8 cellular contexts compared by ENCODE assay signal in genomic region chr20:17505664-17506517, GRCh38. TPM values are rescaled to one million over a fixed set of nuclear protein-coding genes. Genes with fewer than 3 reads are reported as not detected.
DNase-seq lines count a peak whose midpoint lies in the region; ATAC-seq, FAIRE-seq and TF ChIP-seq lines count a peak whose summit lies in the region.

No MANE protein-coding gene starts in this region.

- CTCF ChIA-PET in naive thymus-derived CD4-positive, alpha-beta T cell (lab: Charles Lee): interaction anchor here (0.8 to 3.5 kb wide), 10 partner anchors 8 to 770 kb away, joined by 3 to 39 read pairs (median 4); no protein-coding TSS in a partner anchor

- TF ChIP-seq CTCF in cardiac fibroblast (IDR thresholded peaks at IDR 0.05; ENCODE audit: low read depth, low read length): no peak
- TF ChIP-seq CTCF in tibial nerve (IDR thresholded peaks at IDR 0.05): no peak

- peak; percentile 48 for DNase-seq in H54 (ENCODE audit: insufficient read length, low spot score)
- peak; percentile 35 to 62 for DNase-seq in cardiac fibroblast (ENCODE audit: low read depth in 2 of 2)
- peak in 2 of 9 donors; percentile 6 to 54 for DNase-seq in naive thymus-derived CD4-positive, alpha-beta T cell
- DNase-seq in tibial nerve (ENCODE audit: low spot score in 2 of 2): no peak
- no peak for DNase-seq in NCI-H748 (lab: John Stamatoyannopoulos, UW; ENCODE audit: unreplicated experiment)
- DNase-seq in SK-N-DZ (ENCODE audit: low spot score): no peak

- TF ChIP-seq POLR2A in H54 (IDR thresholded peaks at IDR 0.05; ENCODE audit: low read depth, low read length) (no peak), tibial nerve (IDR thresholded peaks at IDR 0.05) (no peak)

- peaks cover 52% of the 10 kb centered on the region for H3K4me1 Mint-ChIP-seq in T-helper 1 cell treated with Interleukin-12 subunit alpha and Interleukin-12 subunit beta and Interleukin-4 antibody, amounts not matched to agents 30 μg/mL and 1 μg/mL, for 36 hours (ENCODE audit: low read depth)
- peaks cover 10 to 60% (median 36%) of the 10 kb centered on the region in 7 donors for H3K4me1 Mint-ChIP-seq in naive thymus-derived CD4-positive, alpha-beta T cell

- peak overlapping the region; percentile 79 for H3K4me3 Mint-ChIP-seq in T-helper 1 cell treated with Interleukin-12 subunit alpha and Interleukin-12 subunit beta and Interleukin-4 antibody, amounts not matched to agents 30 μg/mL and 1 μg/mL, for 36 hours
- peak overlapping the region; percentile 82 to 95 (median 91) for H3K4me3 Mint-ChIP-seq in naive thymus-derived CD4-positive, alpha-beta T cell

- H3K36me3 Mint-ChIP-seq in T-helper 1 cell treated with Interleukin-12 subunit alpha and Interleukin-12 subunit beta and Interleukin-4 antibody, amounts not matched to agents 30 μg/mL and 1 μg/mL, for 36 hours (ENCODE audit: low read depth): peaks cover 7% of the 10 kb centered on the region
- H3K36me3 Mint-ChIP-seq in naive thymus-derived CD4-positive, alpha-beta T cell: peaks cover 0 to 7% (median 0%) of the 10 kb centered on the region in 5 donors

- H3K27ac ChIP-seq in naive thymus-derived CD4-positive, alpha-beta T cell (ENCODE audit: low read depth, low read length): no peak overlapping the region
- peak overlapping the region in 1 of 4 donors; percentile 50 for H3K27ac ChIP-seq in tibial nerve

- H3K4me3 ChIP-seq in cardiac fibroblast (replicated peaks in 1 of 2; ENCODE audit: low read depth in 2 of 2, low read length in 2 of 2) (peak overlapping the region in 1 of 2 donors; percentile 53), tibial nerve (peak overlapping the region in 3 of 4 donors; percentile 40 to 55 (median 52))
- H3K4me3 ChIP-seq in naive thymus-derived CD4-positive, alpha-beta T cell (ENCODE audit: low read length): peak overlapping the region; percentile 65

- no peaks in the 10 kb centered on the region for H3K9me3 ChIP-seq in naive thymus-derived CD4-positive, alpha-beta T cell (ENCODE audit: control insufficient read depth in 2 of 3, low read length in 3 of 3)
- no peaks in the 10 kb centered on the region for H3K9me3 ChIP-seq in tibial nerve

- H3K27me3 ChIP-seq in naive thymus-derived CD4-positive, alpha-beta T cell (ENCODE audit: control insufficient read depth in 2 of 2, insufficient read depth in 2 of 2, low read length in 2 of 2): no peaks in the 10 kb centered on the region
- H3K27me3 ChIP-seq in tibial nerve: no peaks in the 10 kb centered on the region

- H3K4me1 ChIP-seq in naive thymus-derived CD4-positive, alpha-beta T cell (ENCODE audit: control insufficient read depth in 2 of 2, insufficient read depth in 2 of 2, low read length in 2 of 2): peaks cover 6 to 27% of the 10 kb centered on the region in 2 donors
- peaks cover 0 to 13% (median 0%) of the 10 kb centered on the region in 4 donors for H3K4me1 ChIP-seq in tibial nerve

- H3K27me3 Mint-ChIP-seq in T-helper 1 cell treated with Interleukin-12 subunit alpha and Interleukin-12 subunit beta and Interleukin-4 antibody, amounts not matched to agents 30 μg/mL and 1 μg/mL, for 36 hours (ENCODE audit: low read depth): no peaks in the 10 kb centered on the region
- H3K27me3 Mint-ChIP-seq in naive thymus-derived CD4-positive, alpha-beta T cell: peaks cover 0 to 18% (median 0%) of the 10 kb centered on the region in 5 donors

- POLR2A ChIA-PET in naive thymus-derived CD4-positive, alpha-beta T cell (lab: Charles Lee): no interaction called here

- ATAC-seq in naive thymus-derived CD4-positive, alpha-beta T cell: peak; percentile 5
- no peak for ATAC-seq in GM19467 (IDR thresholded peaks at IDR 0.05; ENCODE audit: unreplicated experiment)

- intact Hi-C loops in naive thymus-derived CD4-positive, alpha-beta T cell (cut with micrococcal nuclease): loop anchor here (1.0 to 10.0 kb wide), 11 partner anchors 25 to 631 kb away; partner anchors contain the start of genes KAT14 (in 2 of the 2), PET117 (in 2 of the 2), RRBP1 (in 2 of the 2) and BFSP1 (in 1 of the 2)

- no peak for TF ChIP-seq EP300 in tibial nerve (IDR thresholded peaks at IDR 0.05)

- 77 to 79% methylated on average over 19 of the region's 19 CpGs for WGBS in tibial nerve, 2 donors

- H3K9me3 Mint-ChIP-seq in T-helper 1 cell treated with Interleukin-12 subunit alpha and Interleukin-12 subunit beta and Interleukin-4 antibody, amounts not matched to agents 30 μg/mL and 1 μg/mL, for 36 hours: peaks cover 5% of the 10 kb centered on the region
- H3K9me3 Mint-ChIP-seq in naive thymus-derived CD4-positive, alpha-beta T cell: peaks cover 0 to 6% (median 0%) of the 10 kb centered on the region in 11 donors

- H3K27ac Mint-ChIP-seq in T-helper 1 cell treated with Interleukin-12 subunit alpha and Interleukin-12 subunit beta and Interleukin-4 antibody, amounts not matched to agents 30 μg/mL and 1 μg/mL, for 36 hours: peak overlapping the region; percentile 86
- H3K27ac Mint-ChIP-seq in naive thymus-derived CD4-positive, alpha-beta T cell: peak overlapping the region in 7 of 9 donors; percentile 15 to 92 (median 81)

- no peaks in the 10 kb centered on the region for H3K36me3 ChIP-seq in naive thymus-derived CD4-positive, alpha-beta T cell (ENCODE audit: control insufficient read depth in 2 of 3, insufficient read depth in 3 of 3, low read length in 3 of 3)
- no peaks in the 10 kb centered on the region for H3K36me3 ChIP-seq in tibial nerve

- no peak for FAIRE-seq in H54 (lab: Jason Lieb, UNC)

RNA-seq across cellular contexts. Expression of gene BFSP1, which starts 25.3 kb away (rescaled TPM):
- total RNA-seq in naive thymus-derived CD4-positive, alpha-beta T cell: 1 to 10 TPM in 1 of 5 experiments, under 1 TPM in 1, not detected in 3; 0.42 to 3.4 TPM
- not detected for polyA plus RNA-seq in naive thymus-derived CD4-positive, alpha-beta T cell
- total RNA-seq in tibial nerve: 1 to 10 TPM in 1 of 4 donors, under 1 TPM in 2, not detected in 1; 0.39 to 5.9 (median 0.63) TPM
- 0.45 TPM in 1 of 2 replicates, not detected in the other for polyA plus RNA-seq in SK-N-DZ (2014; cell fraction: cytosol; rRNA removed)
- polyA plus RNA-seq in SK-N-DZ (2014; cell fraction: nucleus; rRNA removed): 0.32 TPM in 1 of 2 replicates, not detected in the other

Comparison
In these comparisons a context has a peak if more than half of its experiments do, and no peak if none do; other contexts are left out.
1. DNase-seq: peak in H54 (single experiment) and cardiac fibroblast (2 of 2); none in tibial nerve (0 of 2), NCI-H748 (single experiment) and SK-N-DZ (single experiment).